1 cellular context compared by ENCODE assay signal in genomic region chr9:16405421-16405820, GRCh38.
TF ChIP-seq lines count a peak whose summit lies in the region.

No MANE protein-coding gene starts in this region.

TF ChIP-seq in GM23338, 12 proteins besides CTCF, POLR2A, EP300 and RAD21 (continued from another document):
- no peak for TF ChIP-seq ZNF462 (CRISPR knock-in tag; IDR thresholded peaks at IDR 0.05)
- no peak for TF ChIP-seq EZH2 (IDR thresholded peaks at IDR 0.05; ENCODE audit: low read depth, unreplicated experiment)
- no peak for TF ChIP-seq ZNF114 (CRISPR knock-in tag; IDR thresholded peaks at IDR 0.05)
- no peak for TF ChIP-seq ZNF331 (CRISPR knock-in tag; IDR thresholded peaks at IDR 0.05; ENCODE audit: low read depth)
TF ChIP-seq in GM23338: peak in this region for 0.
